ENCODE assay signal across 8 cellular contexts in the genomic region with DNA sequence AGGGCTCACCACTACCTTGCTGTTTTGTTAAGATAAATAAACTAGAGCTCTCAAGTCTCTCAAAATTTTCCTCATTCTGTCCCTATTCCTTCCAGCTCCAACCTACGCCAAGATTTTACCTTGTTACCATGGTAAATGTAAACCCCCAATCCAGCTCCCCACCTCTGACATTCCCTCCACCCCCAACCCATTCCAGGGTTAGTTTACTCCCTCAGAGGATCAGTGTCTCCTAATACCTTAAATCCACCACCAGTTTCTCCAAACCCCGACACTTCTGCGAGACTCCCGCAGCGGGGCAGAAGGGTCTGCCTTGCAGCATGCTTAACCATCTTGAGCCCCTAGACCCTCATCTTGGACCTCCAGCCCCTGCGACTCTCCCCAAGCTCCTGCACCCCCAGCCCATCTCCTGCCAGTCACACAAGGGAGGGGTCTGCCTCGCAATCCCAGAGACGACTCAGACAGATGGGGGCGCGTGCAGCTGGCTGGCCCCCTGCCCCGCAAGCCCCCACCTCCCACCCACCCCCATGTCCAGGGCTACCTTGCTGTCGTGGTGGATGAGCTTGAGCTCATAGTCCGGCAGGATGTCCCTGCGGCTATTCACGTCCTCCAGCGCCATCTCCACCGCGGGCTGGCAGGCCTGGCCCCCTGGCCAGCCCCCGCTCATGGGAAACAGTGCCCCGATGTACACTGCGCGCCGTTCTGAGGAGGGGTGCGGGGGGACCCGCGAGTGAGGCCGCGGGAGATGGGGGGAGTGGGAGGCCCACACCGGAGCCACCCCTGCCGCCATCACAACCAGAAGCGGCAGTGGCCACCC. TPM values are rescaled to one million over a fixed set of nuclear protein-coding genes. Genes with fewer than 3 reads are reported as not detected.
DNase-seq lines count a peak whose midpoint lies in the region; TF ChIP-seq lines count a peak whose summit lies in the region.

No MANE protein-coding gene starts in this region.

- H3K27ac ChIP-seq in DOHH2 (ENCODE audit: low read depth, low read length) (no peak overlapping the region), rectal smooth muscle tissue (ENCODE audit: low read depth, low read length) (no peak overlapping the region)

- no peaks in the 10 kb centered on the region for H3K79me2 ChIP-seq in DOHH2 (ENCODE audit: control insufficient read depth, low read length)

- peaks cover 36% of the 10 kb centered on the region for H3K4me1 ChIP-seq in DOHH2 (ENCODE audit: control insufficient read depth, low read length)
- H3K4me1 ChIP-seq in rectal smooth muscle tissue (ENCODE audit: control insufficient read depth, insufficient read depth, low read length): peaks cover 8% of the 10 kb centered on the region

- H3K4me3 Mint-ChIP-seq in glutamatergic neuron (ENCODE audit: unreplicated experiment): peak overlapping the region; percentile 79

- H3K9me3 ChIP-seq in DOHH2 (ENCODE audit: control insufficient read depth, insufficient read depth, low read length): no peaks in the 10 kb centered on the region

- peaks cover 6% of the 10 kb centered on the region; the same call in 1 of the 2 replicates for H4K20me1 ChIP-seq in DOHH2 (ENCODE audit: control insufficient read depth, insufficient read depth, low read depth, low read length)

- H3F3A ChIP-seq in DOHH2 (ENCODE audit: control insufficient read depth, insufficient read depth): peaks cover 12% of the 10 kb centered on the region

- H3K4me1 Mint-ChIP-seq in glutamatergic neuron (ENCODE audit: low read depth, unreplicated experiment): peaks cover 39% of the 10 kb centered on the region

- peaks cover 42% of the 10 kb centered on the region for H3K36me3 Mint-ChIP-seq in glutamatergic neuron (ENCODE audit: unreplicated experiment)

- H3K9me2 ChIP-seq in DOHH2 (replicated peaks; ENCODE audit: control insufficient read depth, low read length): no peaks in the 10 kb centered on the region

- peaks cover 15% of the 10 kb centered on the region for H3K9me3 Mint-ChIP-seq in glutamatergic neuron (ENCODE audit: unreplicated experiment)

- DNase-seq in glutamatergic neuron: no peak
- no peak for DNase-seq in stimulated activated CD4-positive, alpha-beta T cell treated with anti-CD3 and anti-CD28 coated beads, Interleukin-1b, Interleukin-23, amount 100 ng/mL, for 48 hours
- DNase-seq in SW480 (ENCODE audit: low spot score): no peak
- DNase-seq in COLO668 (lab: John Stamatoyannopoulos, UW; ENCODE audit: unreplicated experiment): no peak
- no peak for DNase-seq in effector CD4-positive, alpha-beta T cell

- 0 out of 2 replicates have a peak overlapping the region, but pooled peaks have one; percentile 16 for H3K4me3 ChIP-seq in DOHH2 (ENCODE audit: low read length)
- H3K4me3 ChIP-seq in WI38 (ENCODE audit: low read depth, low read length): peak overlapping the region; percentile 79
- H3K4me3 ChIP-seq in rectal smooth muscle tissue (ENCODE audit: low read length): peak overlapping the region; percentile 69

- H3K27me3 ChIP-seq in DOHH2 (ENCODE audit: control insufficient read depth, low read length) (no peaks in the 10 kb centered on the region), rectal smooth muscle tissue (ENCODE audit: control insufficient read depth, insufficient read depth, low read length) (peaks cover 2% of the 10 kb centered on the region)

- peak overlapping the region; percentile 36 for H3K4me2 ChIP-seq in DOHH2 (ENCODE audit: low read length)

- peak overlapping the region; percentile 25 for H3K27ac Mint-ChIP-seq in glutamatergic neuron (ENCODE audit: unreplicated experiment)

- H3K9ac ChIP-seq in rectal smooth muscle tissue (ENCODE audit: low read length): no peak overlapping the region

- TF ChIP-seq CTCF in DOHH2 (IDR thresholded peaks at IDR 0.05; ENCODE audit: low read depth, low read length, poor library complexity, severe bottlenecking) (no peak), WI38 (IDR thresholded peaks at IDR 0.05; ENCODE audit: low read depth, low read length) (no peak), glutamatergic neuron (IDR thresholded peaks at IDR 0.05; ENCODE audit: partially characterized antibody, unreplicated experiment) (no peak)

- H3K27me3 Mint-ChIP-seq in glutamatergic neuron (ENCODE audit: unreplicated experiment): peaks cover 18% of the 10 kb centered on the region

- no peaks in the 10 kb centered on the region for H3K36me3 ChIP-seq in DOHH2 (ENCODE audit: control insufficient read depth, low read length)
- H3K36me3 ChIP-seq in rectal smooth muscle tissue (ENCODE audit: control insufficient read depth, insufficient read depth, low read length): peaks cover 3% of the 10 kb centered on the region

RNA-seq across cellular contexts. Expression of a gene that starts 5.8 kb away (rescaled TPM):
- total RNA-seq in glutamatergic neuron (ENCODE audit: unreplicated experiment): 158 TPM

RNA-seq across cellular contexts. Expression of a gene that starts 29.7 kb away (rescaled TPM):
- total RNA-seq in glutamatergic neuron (ENCODE audit: unreplicated experiment): not detected

RNA-seq across cellular contexts. Expression of a gene that starts 42.2 kb away (rescaled TPM):
- total RNA-seq in glutamatergic neuron (ENCODE audit: unreplicated experiment): not detected

RNA-seq across cellular contexts. Expression of a gene that starts 53.8 kb away (rescaled TPM):
- total RNA-seq in glutamatergic neuron (ENCODE audit: unreplicated experiment): not detected

Comparison
In these comparisons a context has a peak if more than half of its experiments do, and no peak if none do; other contexts are left out.
1. H3K4me3 ChIP-seq: peak in every context shown above with its lines; median percentile 79 in WI38; 69 in rectal smooth muscle tissue; 16 in DOHH2.